Comparison of ENCODE assay signal across 9 cellular contexts in the genomic region with DNA sequence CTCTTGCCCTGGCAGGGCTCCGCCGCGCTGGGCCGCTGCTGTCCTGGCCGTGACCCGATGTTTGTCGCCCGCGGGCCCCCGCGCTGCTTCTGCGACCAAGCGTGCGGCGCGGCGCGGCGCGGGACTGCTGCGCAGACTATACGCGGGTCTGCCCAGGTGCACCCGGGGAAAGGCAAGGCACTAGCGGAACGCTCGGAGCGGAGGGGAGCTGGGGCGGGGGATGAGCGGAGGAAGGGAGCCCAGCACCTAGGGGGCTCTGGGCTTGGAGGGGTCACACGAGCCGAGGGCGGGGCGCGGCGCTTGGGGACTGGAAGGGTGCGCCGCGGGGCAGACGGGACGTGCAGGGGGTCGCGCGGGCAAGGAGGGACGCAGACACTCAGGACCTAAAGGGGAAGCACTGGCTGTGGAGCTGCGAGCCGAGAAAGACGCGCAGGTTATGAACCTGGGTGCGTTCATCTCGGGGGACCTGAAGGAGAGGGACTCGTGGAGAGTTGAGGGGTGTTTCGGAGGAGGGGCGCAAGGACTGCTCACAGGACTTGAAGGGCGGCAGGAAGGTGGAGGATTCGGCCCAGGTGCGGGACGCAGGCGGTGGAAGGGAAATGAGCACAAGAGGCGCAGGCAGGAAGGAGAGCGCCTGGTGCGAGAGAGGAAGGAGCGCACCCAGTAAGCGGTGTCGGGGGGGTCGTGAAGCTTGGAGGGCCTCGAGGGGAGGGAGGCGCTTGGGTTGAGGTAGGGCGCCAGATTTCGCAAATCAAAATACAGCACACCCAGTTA. TPM values are rescaled to one million over a fixed set of nuclear protein-coding genes. Genes with fewer than 3 reads are reported as not detected.
DNase-seq lines count a peak whose midpoint lies in the region; ATAC-seq and TF ChIP-seq lines count a peak whose summit lies in the region.
"Had no signal": no experiment of that assay in that cellular context is flagged by ENCODE, and none has a peak within 500 bp of the region (broad histone marks: within the 10 kb centered on the region; RNA-seq: fewer than 3 reads in every experiment).

No MANE protein-coding gene starts in this region.

- H3K9me3 ChIP-seq in CD4-positive, alpha-beta T cell (ENCODE audit: control insufficient read depth, low read length): no peaks in the 10 kb centered on the region
- peaks cover 6% of the 10 kb centered on the region for H3K9me3 ChIP-seq in neural cell (ENCODE audit: low read length)

- H3K9ac ChIP-seq in neural cell (ENCODE audit: low read length): peak overlapping the region; percentile 57

- no peaks in the 10 kb centered on the region for H3K9me2 ChIP-seq in neural cell (ENCODE audit: insufficient read depth, low read length)

- peak overlapping the region; percentile 81 for H3K4me3 ChIP-seq in neural cell (ENCODE audit: low read length)

- H3K79me2 ChIP-seq in neural cell (replicated peaks; ENCODE audit: insufficient read depth, low read length): no peaks in the 10 kb centered on the region

- peak overlapping the region; percentile 78 for H3K4me2 ChIP-seq in neural cell (ENCODE audit: low read length)

- in situ Hi-C loops in GM13977 (cut with MboI; ENCODE audit: low pct_unique_long_range_greater_than_20kb, low sequenced_read_pairs, unreplicated experiment): no loop called here

- H3K4me3 Mint-ChIP-seq in CD4-positive, alpha-beta T cell: peak overlapping the region; percentile 80
- H3K4me3 Mint-ChIP-seq in T-cell: peak overlapping the region; percentile 76 to 79 (median 78)
- H3K4me3 Mint-ChIP-seq in effector memory CD8-positive, alpha-beta T cell: peak overlapping the region; percentile 82 to 85

- H3K27ac ChIP-seq in CD4-positive, alpha-beta T cell (ENCODE audit: low read depth, low read length): no peak overlapping the region
- no peak overlapping the region for H3K27ac ChIP-seq in neural cell (ENCODE audit: low read length)

- peaks cover 40% of the 10 kb centered on the region for H3K27me3 ChIP-seq in CD4-positive, alpha-beta T cell (ENCODE audit: control insufficient read depth, insufficient read depth, low read length)
- H3K27me3 ChIP-seq in neural cell (ENCODE audit: insufficient read depth, low read depth, low read length): peaks cover 55% of the 10 kb centered on the region

- no peak for TF ChIP-seq RAD21 in neural cell (conservative IDR thresholded peaks at IDR 0.05)

- peak; percentile 49 for ATAC-seq in CD4-positive, alpha-beta T cell (ENCODE audit: poor library complexity)
- ATAC-seq in T-cell (replicated peaks in 1 of 4) (peak; percentile 61 to 71 (median 65)), GM18519 (IDR thresholded peaks at IDR 0.05; ENCODE audit: low FRiP score, unreplicated experiment) (no peak), HG03135 (IDR thresholded peaks at IDR 0.05; ENCODE audit: unreplicated experiment) (no peak)
- ATAC-seq in effector memory CD8-positive, alpha-beta T cell (replicated peaks): peak; percentile 64

- TF ChIP-seq CTCF in CD4-positive, alpha-beta T cell (IDR thresholded peaks at IDR 0.05): no peak
- TF ChIP-seq CTCF in neural cell (IDR thresholded peaks at IDR 0.05; ENCODE audit: poor library complexity, severe bottlenecking) (no peak), GM13977 (IDR thresholded peaks at IDR 0.05; ENCODE audit: extremely low read depth, insufficient read depth, missing control alignments) (no peak)

- H4K20me1 ChIP-seq in neural cell (ENCODE audit: insufficient read depth): no peaks in the 10 kb centered on the region

- TF ChIP-seq EP300 in neural cell (conservative IDR thresholded peaks at IDR 0.05; ENCODE audit: poor library complexity, severe bottlenecking): peak; percentile 12

- peaks cover 60% of the 10 kb centered on the region for H3K27me3 Mint-ChIP-seq in CD4-positive, alpha-beta T cell
- peaks cover 33 to 48% of the 10 kb centered on the region in 2 donors for H3K27me3 Mint-ChIP-seq in T-cell
- H3K27me3 Mint-ChIP-seq in effector memory CD8-positive, alpha-beta T cell: peaks cover 40 to 44% of the 10 kb centered on the region in 2 donors

- H3K9me3 Mint-ChIP-seq in CD4-positive, alpha-beta T cell: no peaks in the 10 kb centered on the region
- H3K9me3 Mint-ChIP-seq in T-cell: no peaks in the 10 kb centered on the region
- H3K9me3 Mint-ChIP-seq in effector memory CD8-positive, alpha-beta T cell: no peaks in the 10 kb centered on the region

- H2AFZ ChIP-seq in neural cell (ENCODE audit: low read depth, low read length): no peak overlapping the region

- H3F3A ChIP-seq in neural cell (ENCODE audit: insufficient read depth, low read length, poor library complexity, severe bottlenecking): no peaks in the 10 kb centered on the region

- CTCF ChIA-PET in CD4-positive, alpha-beta T cell (lab: Charles Lee): interaction anchor here (1.1 kb wide), 1 partner anchor 72 kb away, joined by 3 read pairs; no protein-coding TSS in a partner anchor
- CTCF ChIA-PET in T-cell (lab: Charles Lee): interaction anchor here in 1 of 2 donors (0.5 to 1.1 kb wide), 3 partner anchors 30 to 166 kb away, joined by 3 to 5 read pairs (median 4); a partner anchor contains a TSS

- POLR2A ChIA-PET in CD4-positive, alpha-beta T cell (lab: Charles Lee): interaction anchor here (0.9 to 1.3 kb wide), 3 partner anchors 15 to 42 kb away, joined by 3 to 6 read pairs (median 3); a partner anchor contains a TSS
- POLR2A ChIA-PET in T-cell (lab: Charles Lee): interaction anchor here in 1 of 2 donors (0.6 kb wide), 1 partner anchor 66 kb away, joined by 3 read pairs; no protein-coding TSS in a partner anchor

- H3K4me1 Mint-ChIP-seq in CD4-positive, alpha-beta T cell (ENCODE audit: low read depth): peaks cover 20% of the 10 kb centered on the region
- H3K4me1 Mint-ChIP-seq in T-cell: peaks cover 12 to 20% (median 17%) of the 10 kb centered on the region in 3 donors
- peaks cover 17 to 18% of the 10 kb centered on the region in 2 donors for H3K4me1 Mint-ChIP-seq in effector memory CD8-positive, alpha-beta T cell (ENCODE audit: low read depth in 2 of 2)

- peak in 1 of 10 experiments; percentile 6 for DNase-seq in CD4-positive, alpha-beta T cell
- DNase-seq in T-cell: peak in 16 of 34 experiments; percentile 6 to 38 (median 18)
- DNase-seq in effector memory CD8-positive, alpha-beta T cell: no peak
- no peak for DNase-seq in cerebellar cortex (ENCODE audit: low spot score)
- no peak for DNase-seq in GM13977 (ENCODE audit: low spot score)
- DNase-seq: KBM-7 had no signal

- no peaks in the 10 kb centered on the region for H3K36me3 ChIP-seq in neural cell (ENCODE audit: insufficient read depth, low read length)

- H3K27ac Mint-ChIP-seq in CD4-positive, alpha-beta T cell: no peak overlapping the region
- peak overlapping the region in 1 of 2 donors; percentile 21 for H3K27ac Mint-ChIP-seq in T-cell
- H3K27ac Mint-ChIP-seq in effector memory CD8-positive, alpha-beta T cell: no peak overlapping the region

- intact Hi-C loops in CD4-positive, alpha-beta T cell (cut with DNase I, micrococcal nuclease): no loop called here

- no peaks in the 10 kb centered on the region for H3K36me3 Mint-ChIP-seq in CD4-positive, alpha-beta T cell (ENCODE audit: low read depth)
- H3K36me3 Mint-ChIP-seq in T-cell: no peaks in the 10 kb centered on the region
- H3K36me3 Mint-ChIP-seq in effector memory CD8-positive, alpha-beta T cell (ENCODE audit: insufficient read depth): no peaks in the 10 kb centered on the region

TF ChIP-seq in neural cell, 6 proteins besides CTCF, POLR2A, EP300 and RAD21:
- no peak for TF ChIP-seq SMC3 (conservative IDR thresholded peaks at IDR 0.05; ENCODE audit: poor library complexity)
- TF ChIP-seq MXI1 (conservative IDR thresholded peaks at IDR 0.05; ENCODE audit: poor library complexity, severe bottlenecking): peak; percentile 28
- peak; percentile 54 for TF ChIP-seq EZH2 (IDR thresholded peaks at IDR 0.05; ENCODE audit: borderline replicate concordance, insufficient read depth, low read length, poor library complexity, severe bottlenecking)

RNA-seq across cellular contexts. Expression of a gene that starts 40.8 kb away (rescaled TPM):
- 10 to 100 TPM; 50.6 to 51.6 TPM for total RNA-seq in CD4-positive, alpha-beta T cell
- 10 to 100 TPM; 53.8 to 72.2 (median 64.7) TPM for total RNA-seq in T-cell
- polyA plus RNA-seq in neural cell: 4.7 and 5.4 TPM in 2 replicates
- polyA minus RNA-seq in neural cell: 17.8 and 18.8 TPM in 2 replicates

Comparison
In these comparisons a context has a peak if more than half of its experiments do, and no peak if none do; other contexts are left out.
1. ATAC-seq: peak in CD4-positive, alpha-beta T cell (single experiment), T-cell (4 of 4) and effector memory CD8-positive, alpha-beta T cell (single experiment); none in GM18519 (single experiment) and HG03135 (single experiment).
2. Peak in every context shown above with its lines, with median percentiles within 50 percentile points of each other: H3K4me3 Mint-ChIP-seq.